ENCODE assay signal across 11 cellular contexts in the genomic region with DNA sequence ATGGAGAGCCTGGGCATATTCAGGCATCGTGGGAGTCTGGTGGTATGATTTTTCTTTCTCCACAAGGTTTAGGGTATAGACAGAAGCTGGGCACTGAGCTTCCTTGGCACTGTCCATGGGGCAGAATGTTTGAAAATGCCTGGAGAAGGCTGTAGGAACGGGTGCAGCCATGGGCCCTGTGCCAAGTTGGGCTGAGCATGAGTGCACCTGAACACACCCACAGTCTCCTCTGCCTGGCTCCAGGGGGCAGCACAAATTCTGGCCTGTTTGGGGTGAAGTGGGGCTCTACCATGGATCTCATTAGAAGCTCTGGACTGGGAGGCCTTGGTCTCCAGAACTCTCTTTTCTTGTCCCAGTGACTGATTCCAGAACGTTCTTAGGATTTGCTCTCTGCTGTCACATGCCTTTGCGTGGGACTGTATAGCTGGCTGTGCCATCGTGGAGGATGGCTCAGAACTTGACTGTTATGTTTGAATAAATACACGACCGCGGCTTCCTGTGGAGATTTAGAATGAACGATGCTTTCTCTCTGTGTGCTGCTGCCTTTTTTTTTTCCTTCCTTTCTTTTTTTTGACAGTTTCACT.
A peak's percentile ranks its signal among the peaks of the same experiment; 100 is the strongest.
DNase-seq lines count a peak whose midpoint lies in the region; ATAC-seq, FAIRE-seq and TF ChIP-seq lines count a peak whose summit lies in the region.
"Had no signal": no experiment of that assay in that cellular context is flagged by ENCODE, and none has a peak within 500 bp of the region (broad histone marks: within the 10 kb centered on the region; RNA-seq: fewer than 3 reads in every experiment).

No MANE protein-coding gene starts in this region.

- TF ChIP-seq CTCF in A549 (IDR thresholded peaks at IDR 0.05) (peak; percentile 31), GM23338 (conservative IDR thresholded peaks at IDR 0.05; ENCODE audit: low read depth in 2 of 2) (peak; percentile 30 to 64; a peak in 3 of 4 replicates), VCaP (conservative IDR thresholded peaks at IDR 0.05) (peak; percentile 27)

- H3K27me3 ChIP-seq in GM23338 (ENCODE audit: insufficient read depth): no peaks in the 10 kb centered on the region

- H3K4me2 ChIP-seq in A549: peak overlapping the region; percentile 3; the same call in 2 of the 3 replicates
- H3K4me2 ChIP-seq in GM23338: no peak overlapping the region

- POLR2A ChIA-PET in A549 (lab: Yijun Ruan, JAX): no interaction called here

- H3K4me3 Mint-ChIP-seq in GM23338: no peak overlapping the region
- no peak overlapping the region for H3K4me3 Mint-ChIP-seq in stimulated activated memory B cell treated with anti-CD40 and anti-IgM and Interleukin-4, amounts not matched to agents 10 μg/mL and 1 μg/mL and 100 μg/mL, for 72 hours
- H3K4me3 Mint-ChIP-seq: activated naive CD8-positive, alpha-beta T cell treated with anti-CD3 and anti-CD28 coated beads, Interleukin-2, amount 10 ng/mL, durations not matched to agents 7 days and 5 days had no signal

- H3K9me2 ChIP-seq in GM23338 (ENCODE audit: insufficient read depth): no peaks in the 10 kb centered on the region

- H3K4me3 ChIP-seq in A549 (no peak overlapping the region), GM23338 (no peak overlapping the region)

- no peaks in the 10 kb centered on the region for H3F3A ChIP-seq in GM23338 (replicated peaks; ENCODE audit: low read depth)

- CTCF ChIA-PET in A549 (lab: Yijun Ruan, JAX): interaction anchor here (0.9 to 2.7 kb wide), 12 partner anchors 8 to 407 kb away, joined by 3 to 9 read pairs (median 5); no protein-coding TSS in a partner anchor

- H3K9me3 Mint-ChIP-seq in GM23338: no peaks in the 10 kb centered on the region
- H3K9me3 Mint-ChIP-seq in stimulated activated memory B cell treated with anti-CD40 and anti-IgM and Interleukin-4, amounts not matched to agents 10 μg/mL and 1 μg/mL and 100 μg/mL, for 72 hours: no peaks in the 10 kb centered on the region
- H3K9me3 Mint-ChIP-seq: activated naive CD8-positive, alpha-beta T cell treated with anti-CD3 and anti-CD28 coated beads, Interleukin-2, amount 10 ng/mL, durations not matched to agents 7 days and 5 days had no signal

- H3K4me1 Mint-ChIP-seq in GM23338: peaks cover 18% of the 10 kb centered on the region
- H3K4me1 Mint-ChIP-seq in stimulated activated memory B cell treated with anti-CD40 and anti-IgM and Interleukin-4, amounts not matched to agents 10 μg/mL and 1 μg/mL and 100 μg/mL, for 72 hours: no peaks in the 10 kb centered on the region

- FAIRE-seq in A549 (lab: Jason Lieb, UNC): no peak

- H3K4me1 ChIP-seq in A549: peaks cover 96% of the 10 kb centered on the region
- H3K4me1 ChIP-seq in GM23338 (ENCODE audit: insufficient read depth): no peaks in the 10 kb centered on the region

- peaks cover 8% of the 10 kb centered on the region for H3K27me3 Mint-ChIP-seq in GM23338 (ENCODE audit: insufficient read depth, low read depth, poor library complexity)
- H3K27me3 Mint-ChIP-seq in stimulated activated memory B cell treated with anti-CD40 and anti-IgM and Interleukin-4, amounts not matched to agents 10 μg/mL and 1 μg/mL and 100 μg/mL, for 72 hours: no peaks in the 10 kb centered on the region
- H3K27me3 Mint-ChIP-seq: activated naive CD8-positive, alpha-beta T cell treated with anti-CD3 and anti-CD28 coated beads, Interleukin-2, amount 10 ng/mL, durations not matched to agents 7 days and 5 days had no signal

- TF ChIP-seq POLR2A in A549 (IDR thresholded peaks at IDR 0.05; ENCODE audit: low read length): no peak

- ATAC-seq in A549: peak; percentile 2 to 5; a peak in 3 of 6 replicates
- ATAC-seq in GM23338: peak; percentile 38
- ATAC-seq in left lobe of liver: peak; percentile 27
- no peak for ATAC-seq in stimulated activated memory B cell treated with anti-CD40 and anti-IgM and Interleukin-4, amounts not matched to agents 10 μg/mL and 1 μg/mL and 100 μg/mL, for 72 hours
- no peak for ATAC-seq in GM18907 (IDR thresholded peaks at IDR 0.05; ENCODE audit: unreplicated experiment)
- ATAC-seq: Panc1 had no signal

- H4K20me1 ChIP-seq in GM23338 (replicated peaks; ENCODE audit: insufficient read depth): no peaks in the 10 kb centered on the region

- DNase-seq in A549 (ENCODE audit: low read depth in 1 of 2, low spot score in 1 of 2): peak; percentile 42 to 72
- DNase-seq in GM23338 (ENCODE audit: low spot score): peak; percentile 48
- DNase-seq in left lobe of liver (ENCODE audit: low spot score): no peak
- no peak for DNase-seq in SIG-M5 treated with dmso at 0.1 percent for 504 hours (lab: John Stamatoyannopoulos, UW; ENCODE audit: unreplicated experiment)
- DNase-seq in activated CD4-positive, CD25-positive, alpha-beta regulatory T cell treated with anti-CD3 and anti-CD28 coated beads, Interleukin-2, amount 50 U/mL, for 72 hours: no peak
- DNase-seq: activated naive CD8-positive, alpha-beta T cell treated with anti-CD3 and anti-CD28 coated beads, Interleukin-2, amount 10 ng/mL, durations not matched to agents 7 days and 5 days; GF-D8 had no signal

- peaks cover 4% of the 10 kb centered on the region; the same call in 2 of the 3 replicates for H3K36me3 Mint-ChIP-seq in GM23338 (ENCODE audit: low read depth)
- peaks cover 43% of the 10 kb centered on the region for H3K36me3 Mint-ChIP-seq in stimulated activated memory B cell treated with anti-CD40 and anti-IgM and Interleukin-4, amounts not matched to agents 10 μg/mL and 1 μg/mL and 100 μg/mL, for 72 hours
- H3K36me3 Mint-ChIP-seq: activated naive CD8-positive, alpha-beta T cell treated with anti-CD3 and anti-CD28 coated beads, Interleukin-2, amount 10 ng/mL, durations not matched to agents 7 days and 5 days had no signal

- no peak overlapping the region for H2AFZ ChIP-seq in GM23338

- peak overlapping the region in 1 of 2 experiments; percentile 78; a peak in 3 of 6 replicates for H3K27ac ChIP-seq in A549
- H3K27ac ChIP-seq in GM23338 (ENCODE audit: low read depth): no peak overlapping the region
- no peak overlapping the region for H3K27ac ChIP-seq in VCaP

- no peak for TF ChIP-seq RAD21 in A549 (conservative IDR thresholded peaks at IDR 0.05 in 1 of 2, IDR thresholded peaks at IDR 0.05 in 1 of 2)

- TF ChIP-seq EP300 in A549 (IDR thresholded peaks at IDR 0.05): no peak

- 63% methylated on average over 9 of the region's 9 CpGs for WGBS in A549 (ENCODE audit: missing lambda C conversion rate)

- no peaks in the 10 kb centered on the region for H3K36me3 ChIP-seq in GM23338 (ENCODE audit: insufficient read depth)

- no peak overlapping the region for H3K27ac Mint-ChIP-seq in GM23338
- no peak overlapping the region for H3K27ac Mint-ChIP-seq in stimulated activated memory B cell treated with anti-CD40 and anti-IgM and Interleukin-4, amounts not matched to agents 10 μg/mL and 1 μg/mL and 100 μg/mL, for 72 hours
- H3K27ac Mint-ChIP-seq: activated naive CD8-positive, alpha-beta T cell treated with anti-CD3 and anti-CD28 coated beads, Interleukin-2, amount 10 ng/mL, durations not matched to agents 7 days and 5 days had no signal

- H3K79me2 ChIP-seq in GM23338 (replicated peaks; ENCODE audit: insufficient read depth): no peaks in the 10 kb centered on the region

- no peaks in the 10 kb centered on the region for H3K9me3 ChIP-seq in A549

TF ChIP-seq in A549, 52 proteins besides CTCF, POLR2A, EP300 and RAD21 (continues in another document):
- TF ChIP-seq EHMT2 (IDR thresholded peaks at IDR 0.05; ENCODE audit: low read depth) (no peak), SMC3 (IDR thresholded peaks at IDR 0.05) (0 out of 3 replicates have a peak, but pooled peaks have one; percentile 13), FOSB (CRISPR knock-in tag; IDR thresholded peaks at IDR 0.05) (peak; percentile 91), CHD2 (IDR thresholded peaks at IDR 0.05; ENCODE audit: low read length, partially characterized antibody) (no peak), RARB (CRISPR knock-in tag; IDR thresholded peaks at IDR 0.05) (0 out of 2 replicates have a peak, but pooled peaks have one; percentile 50)
- TF ChIP-seq, protein P1, sequence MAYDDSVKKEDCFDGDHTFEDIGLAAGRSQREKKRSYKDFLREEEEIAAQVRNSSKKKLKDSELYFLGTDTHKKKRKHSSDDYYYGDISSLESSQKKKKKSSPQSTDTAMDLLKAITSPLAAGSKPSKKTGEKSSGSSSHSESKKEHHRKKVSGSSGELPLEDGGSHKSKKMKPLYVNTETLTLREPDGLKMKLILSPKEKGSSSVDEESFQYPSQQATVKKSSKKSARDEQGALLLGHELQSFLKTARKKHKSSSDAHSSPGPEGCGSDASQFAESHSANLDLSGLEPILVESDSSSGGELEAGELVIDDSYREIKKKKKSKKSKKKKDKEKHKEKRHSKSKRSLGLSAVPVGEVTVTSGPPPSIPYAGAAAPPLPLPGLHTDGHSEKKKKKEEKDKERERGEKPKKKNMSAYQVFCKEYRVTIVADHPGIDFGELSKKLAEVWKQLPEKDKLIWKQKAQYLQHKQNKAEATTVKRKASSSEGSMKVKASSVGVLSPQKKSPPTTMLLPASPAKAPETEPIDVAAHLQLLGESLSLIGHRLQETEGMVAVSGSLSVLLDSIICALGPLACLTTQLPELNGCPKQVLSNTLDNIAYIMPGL (CRISPR knock-in tag; IDR thresholded peaks at IDR 0.05; ENCODE audit: borderline replicate concordance): 0 out of 2 replicates have a peak, but pooled peaks have one; percentile 59

TF ChIP-seq in GM23338, 12 proteins besides CTCF, POLR2A, EP300 and RAD21:
- no peak for TF ChIP-seq NANOG (IDR thresholded peaks at IDR 0.05; ENCODE audit: borderline replicate concordance)
- TF ChIP-seq, protein P2, sequence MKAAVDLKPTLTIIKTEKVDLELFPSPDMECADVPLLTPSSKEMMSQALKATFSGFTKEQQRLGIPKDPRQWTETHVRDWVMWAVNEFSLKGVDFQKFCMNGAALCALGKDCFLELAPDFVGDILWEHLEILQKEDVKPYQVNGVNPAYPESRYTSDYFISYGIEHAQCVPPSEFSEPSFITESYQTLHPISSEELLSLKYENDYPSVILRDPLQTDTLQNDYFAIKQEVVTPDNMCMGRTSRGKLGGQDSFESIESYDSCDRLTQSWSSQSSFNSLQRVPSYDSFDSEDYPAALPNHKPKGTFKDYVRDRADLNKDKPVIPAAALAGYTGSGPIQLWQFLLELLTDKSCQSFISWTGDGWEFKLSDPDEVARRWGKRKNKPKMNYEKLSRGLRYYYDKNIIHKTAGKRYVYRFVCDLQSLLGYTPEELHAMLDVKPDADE (IDR thresholded peaks at IDR 0.05): no peak
- TF ChIP-seq JUNB (IDR thresholded peaks at IDR 0.05; ENCODE audit: unreplicated experiment): no peak

Comparison
In these comparisons a context has a peak if more than half of its experiments do, and no peak if none do; other contexts are left out.
1. ATAC-seq: peak in A549 (2 of 2), GM23338 (single experiment) and left lobe of liver (single experiment); none in stimulated activated memory B cell treated with anti-CD40 and anti-IgM and Interleukin-4, amounts not matched to agents 10 μg/mL and 1 μg/mL and 100 μg/mL, for 72 hours (single experiment) and GM18907 (single experiment).
2. DNase-seq: peak in A549 (2 of 2) and GM23338 (single experiment); none in left lobe of liver (single experiment), SIG-M5 treated with dmso at 0.1 percent for 504 hours (single experiment) and activated CD4-positive, CD25-positive, alpha-beta regulatory T cell treated with anti-CD3 and anti-CD28 coated beads, Interleukin-2, amount 50 U/mL, for 72 hours (single experiment).
3. Peak in every context shown above with its lines, with median percentiles within 50 percentile points of each other: CTCF ChIP-seq.